ENCODE assay signal across 12 cellular contexts in the genomic region with DNA sequence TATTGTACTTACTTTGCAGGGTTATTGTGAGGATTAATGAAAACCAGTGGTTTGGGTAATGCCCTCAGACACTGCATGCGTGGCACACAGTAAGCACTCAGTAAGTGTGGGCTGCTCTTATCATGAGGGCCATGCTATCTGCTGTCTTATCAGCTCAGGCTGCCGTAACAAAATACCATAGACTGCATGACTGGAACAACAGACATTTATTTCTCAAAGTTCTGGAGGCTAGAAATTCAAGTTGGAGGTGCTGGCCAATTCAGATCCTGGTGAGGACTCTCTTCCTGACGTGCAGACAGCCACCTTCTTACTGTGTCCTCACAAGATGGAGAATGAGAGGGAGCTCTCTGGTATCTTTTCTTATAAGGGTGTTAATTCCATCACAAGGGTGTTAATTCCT.
"Had no signal": no experiment of that assay in that cellular context is flagged by ENCODE, and none has a peak within 500 bp of the region (broad histone marks: within the 10 kb centered on the region; RNA-seq: fewer than 3 reads in every experiment).

No MANE protein-coding gene starts in this region.

- H3K4me3 Mint-ChIP-seq: activated B cell treated with CpG ODN at 0.5 μM for 24 hours; activated CD8-positive, alpha-beta T cell treated with anti-CD3 and anti-CD28 coated beads for 36 hours; activated naive CD8-positive, alpha-beta T cell; activated T-cell treated with anti-CD3 and anti-CD28 coated beads, Interleukin-2, amount 50 U/mL, for 4 hours; activated T-helper 17 cell treated with anti-CD3 and anti-CD28 coated beads, Interleukin-2, amount 50 U/mL, for 72 hours; T-helper 17 cell; T-helper 2 cell treated with Interferon-gamma antibody and Interleukin-4, amounts not matched to agents 5 μg/mL and 100 μg/mL, for 36 hours had no signal

- H3K4me1 ChIP-seq: body of pancreas, colonic mucosa had no signal

- H3K27me3 ChIP-seq: body of pancreas, colonic mucosa, esophagus muscularis mucosa had no signal

- H3K9me3 ChIP-seq: body of pancreas, colonic mucosa, esophagus muscularis mucosa had no signal

- H3K36me3 Mint-ChIP-seq: activated naive CD8-positive, alpha-beta T cell had no signal

- H3K4me3 ChIP-seq: body of pancreas, colonic mucosa, esophagus muscularis mucosa had no signal

- H3K27ac Mint-ChIP-seq: activated B cell treated with CpG ODN at 0.5 μM for 24 hours; activated CD8-positive, alpha-beta T cell treated with anti-CD3 and anti-CD28 coated beads for 36 hours; activated naive CD8-positive, alpha-beta T cell; activated T-helper 17 cell treated with anti-CD3 and anti-CD28 coated beads, Interleukin-2, amount 50 U/mL, for 72 hours; T-helper 17 cell; T-helper 2 cell treated with Interferon-gamma antibody and Interleukin-4, amounts not matched to agents 5 μg/mL and 100 μg/mL, for 36 hours had no signal

- H3K4me1 Mint-ChIP-seq: activated B cell treated with CpG ODN at 0.5 μM for 24 hours; activated T-helper 17 cell treated with anti-CD3 and anti-CD28 coated beads, Interleukin-2, amount 50 U/mL, for 72 hours had no signal

- H3K9me3 Mint-ChIP-seq: activated B cell treated with CpG ODN at 0.5 μM for 24 hours; activated CD8-positive, alpha-beta T cell treated with anti-CD3 and anti-CD28 coated beads for 36 hours; activated T-cell treated with anti-CD3 and anti-CD28 coated beads, Interleukin-2, amount 50 U/mL, for 4 hours; activated T-helper 17 cell treated with anti-CD3 and anti-CD28 coated beads, Interleukin-2, amount 50 U/mL, for 72 hours; T-helper 2 cell treated with Interferon-gamma antibody and Interleukin-4, amounts not matched to agents 5 μg/mL and 100 μg/mL, for 36 hours had no signal

- H3K36me3 ChIP-seq: colonic mucosa, esophagus muscularis mucosa, WERI-Rb-1 had no signal

- DNase-seq: activated B cell treated with CpG ODN at 0.5 μM for 24 hours, cerebellar nuclear complex had no signal

- H3K27ac ChIP-seq: body of pancreas, colonic mucosa, esophagus muscularis mucosa, WERI-Rb-1 had no signal
